Comparison of ENCODE assay signal across 1 cellular context in genomic region chr11:71084306-71085012, GRCh38.
TF ChIP-seq lines count a peak whose summit lies in the region.

No MANE protein-coding gene starts in this region.

TF ChIP-seq in K562, 482 proteins besides CTCF, POLR2A, EP300 and RAD21:
- TF ChIP-seq ZNF639 (CRISPR knock-in tag; conservative IDR thresholded peaks at IDR 0.05 in 1 of 2, IDR thresholded peaks at IDR 0.05 in 1 of 2), result no peak
- TF ChIP-seq RBM25 (IDR thresholded peaks at IDR 0.05; ENCODE audit: low read depth, low read length, severe bottlenecking), result peak; percentile 6
